In genomic region chr14:99280852-99281251, GRCh38 we compare ENCODE assay signal across 15 cellular contexts. TPM values are rescaled to one million over a fixed set of nuclear protein-coding genes. Genes with fewer than 3 reads are reported as not detected.
A peak's percentile ranks its signal among the peaks of the same experiment; 100 is the strongest.
DNase-seq lines count a peak whose midpoint lies in the region; ATAC-seq lines count a peak whose summit lies in the region.
"Had no signal": no experiment of that assay in that cellular context is flagged by ENCODE, and none has a peak within 500 bp of the region (broad histone marks: within the 10 kb centered on the region; RNA-seq: fewer than 3 reads in every experiment).

No MANE protein-coding gene starts in this region.

- peak; percentile 42 for ATAC-seq in stimulated activated naive CD8-positive, alpha-beta T cell treated with anti-CD3 and anti-CD28 coated beads, Interleukin-15, amount 100 ng/mL, for 72 hours
- no peak for ATAC-seq in stimulated activated naive CD8-positive, alpha-beta T cell treated with anti-CD3 and anti-CD28 coated beads, Interleukin-15, Interleukin-2, amounts not matched to agents 100 U/mL and 50 U/mL, for 24 hours
- peak; percentile 69 for ATAC-seq in naive thymus-derived CD4-positive, alpha-beta T cell
- no peak for ATAC-seq in GM18870 (IDR thresholded peaks at IDR 0.05; ENCODE audit: unreplicated experiment)
- no peak for ATAC-seq in stimulated activated naive B cell treated with anti-CD40 and anti-IgM and Interleukin-4, amounts not matched to agents 10 μg/mL and 1 μg/mL and 100 μg/mL, for 72 hours (replicated peaks)

- POLR2A ChIA-PET in naive thymus-derived CD4-positive, alpha-beta T cell (lab: Charles Lee): no interaction called here

- peaks cover 39% of the 10 kb centered on the region for H3K4me1 Mint-ChIP-seq in stimulated activated naive CD8-positive, alpha-beta T cell treated with anti-CD3 and anti-CD28 coated beads, Interleukin-15, amount 100 ng/mL, for 72 hours
- H3K4me1 Mint-ChIP-seq in activated T-helper 1 cell treated with anti-CD3 and anti-CD28 coated beads, Interleukin-12 subunit alpha, Interleukin-12 subunit beta, Interleukin-2, Interleukin-4 antibody, amounts not matched to agents 30 ng/mL and 10 ng/mL and 1 ng/mL, durations not matched to agents 14 hours and 24 hours and 36 hours (ENCODE audit: low read depth): peaks cover 25% of the 10 kb centered on the region
- peaks cover 24 to 46% (median 31%) of the 10 kb centered on the region in 7 donors for H3K4me1 Mint-ChIP-seq in naive thymus-derived CD4-positive, alpha-beta T cell
- H3K4me1 Mint-ChIP-seq in stimulated activated naive B cell treated with anti-CD40 and anti-IgM and Interleukin-4, amounts not matched to agents 10 μg/mL and 1 μg/mL and 100 μg/mL, for 72 hours: no peaks in the 10 kb centered on the region

- H3K4me1 ChIP-seq in naive thymus-derived CD4-positive, alpha-beta T cell (ENCODE audit: control insufficient read depth in 2 of 2, insufficient read depth in 2 of 2, low read length in 2 of 2): peaks cover 14 to 15% of the 10 kb centered on the region in 2 donors

- H3K27me3 Mint-ChIP-seq in stimulated activated naive CD8-positive, alpha-beta T cell treated with anti-CD3 and anti-CD28 coated beads, Interleukin-15, amount 100 ng/mL, for 72 hours: peaks cover 16% of the 10 kb centered on the region
- H3K27me3 Mint-ChIP-seq in activated T-helper 1 cell treated with anti-CD3 and anti-CD28 coated beads, Interleukin-12 subunit alpha, Interleukin-12 subunit beta, Interleukin-2, Interleukin-4 antibody, amounts not matched to agents 30 ng/mL and 10 ng/mL and 1 ng/mL, durations not matched to agents 14 hours and 24 hours and 36 hours (ENCODE audit: insufficient read depth): peaks cover 21% of the 10 kb centered on the region
- H3K27me3 Mint-ChIP-seq in naive thymus-derived CD4-positive, alpha-beta T cell: peaks cover 0 to 31% (median 6%) of the 10 kb centered on the region in 5 donors
- peaks cover 38 to 52% of the 10 kb centered on the region in 2 donors for H3K27me3 Mint-ChIP-seq in stimulated activated naive B cell treated with anti-CD40 and anti-IgM and Interleukin-4, amounts not matched to agents 10 μg/mL and 1 μg/mL and 100 μg/mL, for 72 hours

- no peak for DNase-seq in stimulated activated naive CD8-positive, alpha-beta T cell treated with anti-CD3 and anti-CD28 coated beads, Interleukin-15, amount 100 ng/mL, for 72 hours
- DNase-seq in stimulated activated naive CD8-positive, alpha-beta T cell treated with anti-CD3 and anti-CD28 coated beads, Interleukin-15, Interleukin-2, amounts not matched to agents 100 U/mL and 50 U/mL, for 24 hours: no peak
- DNase-seq in activated T-helper 1 cell treated with anti-CD3 and anti-CD28 coated beads, Interleukin-12 subunit alpha, Interleukin-12 subunit beta, Interleukin-2, Interleukin-4 antibody, amounts not matched to agents 30 ng/mL and 10 ng/mL and 1 ng/mL, durations not matched to agents 14 hours and 24 hours and 36 hours (ENCODE audit: low spot score): no peak
- peak in 4 of 9 donors; percentile 19 to 36 (median 28) for DNase-seq in naive thymus-derived CD4-positive, alpha-beta T cell
- DNase-seq in A172 (ENCODE audit: low spot score): no peak
- no peak for DNase-seq in stimulated activated naive B cell treated with anti-CD40 and anti-IgM and Interleukin-4, amounts not matched to agents 10 μg/mL and 1 μg/mL and 100 μg/mL, for 72 hours
- DNase-seq: Calu3, H9, IMR-90, Karpas-422, MM.1S, NCI-H1092 treated with DMSO at 0.1 percent for 48 hours, NCI-H1694, NCI-H510A treated with DMSO at 0.1 percent for 48 hours had no signal

- H3K36me3 ChIP-seq in naive thymus-derived CD4-positive, alpha-beta T cell (ENCODE audit: control insufficient read depth in 2 of 3, insufficient read depth in 3 of 3, low read length in 3 of 3): no peaks in the 10 kb centered on the region

- H3K27ac Mint-ChIP-seq in stimulated activated naive CD8-positive, alpha-beta T cell treated with anti-CD3 and anti-CD28 coated beads, Interleukin-15, amount 100 ng/mL, for 72 hours: no peak overlapping the region
- H3K27ac Mint-ChIP-seq in activated T-helper 1 cell treated with anti-CD3 and anti-CD28 coated beads, Interleukin-12 subunit alpha, Interleukin-12 subunit beta, Interleukin-2, Interleukin-4 antibody, amounts not matched to agents 30 ng/mL and 10 ng/mL and 1 ng/mL, durations not matched to agents 14 hours and 24 hours and 36 hours: peak overlapping the region; percentile 56
- H3K27ac Mint-ChIP-seq in naive thymus-derived CD4-positive, alpha-beta T cell: peak overlapping the region in 1 of 9 donors; percentile 57
- no peak overlapping the region for H3K27ac Mint-ChIP-seq in stimulated activated naive B cell treated with anti-CD40 and anti-IgM and Interleukin-4, amounts not matched to agents 10 μg/mL and 1 μg/mL and 100 μg/mL, for 72 hours
- H3K27ac Mint-ChIP-seq: H9 had no signal

- no peaks in the 10 kb centered on the region for H3K36me3 Mint-ChIP-seq in activated T-helper 1 cell treated with anti-CD3 and anti-CD28 coated beads, Interleukin-12 subunit alpha, Interleukin-12 subunit beta, Interleukin-2, Interleukin-4 antibody, amounts not matched to agents 30 ng/mL and 10 ng/mL and 1 ng/mL, durations not matched to agents 14 hours and 24 hours and 36 hours (ENCODE audit: low read depth)
- no peaks in the 10 kb centered on the region for H3K36me3 Mint-ChIP-seq in naive thymus-derived CD4-positive, alpha-beta T cell
- no peaks in the 10 kb centered on the region for H3K36me3 Mint-ChIP-seq in stimulated activated naive B cell treated with anti-CD40 and anti-IgM and Interleukin-4, amounts not matched to agents 10 μg/mL and 1 μg/mL and 100 μg/mL, for 72 hours

- H3K4me3 ChIP-seq in naive thymus-derived CD4-positive, alpha-beta T cell (ENCODE audit: low read length): no peak overlapping the region

- H3K27me3 ChIP-seq in naive thymus-derived CD4-positive, alpha-beta T cell (ENCODE audit: control insufficient read depth in 2 of 2, insufficient read depth in 2 of 2, low read length in 2 of 2): no peaks in the 10 kb centered on the region

- intact Hi-C loops in activated T-helper 1 cell treated with anti-CD3 and anti-CD28 coated beads, Interleukin-12 subunit alpha, Interleukin-12 subunit beta, Interleukin-2, Interleukin-4 antibody, amounts not matched to agents 30 ng/mL and 10 ng/mL and 1 ng/mL, durations not matched to agents 14 hours and 24 hours and 36 hours (cut with micrococcal nuclease): no loop called here
- intact Hi-C loops in naive thymus-derived CD4-positive, alpha-beta T cell (cut with micrococcal nuclease): no loop called here

- CTCF ChIA-PET in naive thymus-derived CD4-positive, alpha-beta T cell (lab: Charles Lee): no interaction called here

- no peak overlapping the region for H3K4me3 Mint-ChIP-seq in stimulated activated naive CD8-positive, alpha-beta T cell treated with anti-CD3 and anti-CD28 coated beads, Interleukin-15, amount 100 ng/mL, for 72 hours
- H3K4me3 Mint-ChIP-seq in activated T-helper 1 cell treated with anti-CD3 and anti-CD28 coated beads, Interleukin-12 subunit alpha, Interleukin-12 subunit beta, Interleukin-2, Interleukin-4 antibody, amounts not matched to agents 30 ng/mL and 10 ng/mL and 1 ng/mL, durations not matched to agents 14 hours and 24 hours and 36 hours: no peak overlapping the region
- H3K4me3 Mint-ChIP-seq in naive thymus-derived CD4-positive, alpha-beta T cell: peak overlapping the region in 3 of 10 donors; percentile 3 to 62 (median 40)
- H3K4me3 Mint-ChIP-seq in stimulated activated naive B cell treated with anti-CD40 and anti-IgM and Interleukin-4, amounts not matched to agents 10 μg/mL and 1 μg/mL and 100 μg/mL, for 72 hours: no peak overlapping the region
- H3K4me3 Mint-ChIP-seq: H9 had no signal

- H3K9me3 ChIP-seq in naive thymus-derived CD4-positive, alpha-beta T cell (ENCODE audit: control insufficient read depth in 2 of 3, low read length in 3 of 3): no peaks in the 10 kb centered on the region

- no peaks in the 10 kb centered on the region for H3K9me3 Mint-ChIP-seq in stimulated activated naive CD8-positive, alpha-beta T cell treated with anti-CD3 and anti-CD28 coated beads, Interleukin-15, amount 100 ng/mL, for 72 hours
- H3K9me3 Mint-ChIP-seq in activated T-helper 1 cell treated with anti-CD3 and anti-CD28 coated beads, Interleukin-12 subunit alpha, Interleukin-12 subunit beta, Interleukin-2, Interleukin-4 antibody, amounts not matched to agents 30 ng/mL and 10 ng/mL and 1 ng/mL, durations not matched to agents 14 hours and 24 hours and 36 hours: no peaks in the 10 kb centered on the region
- H3K9me3 Mint-ChIP-seq in naive thymus-derived CD4-positive, alpha-beta T cell: no peaks in the 10 kb centered on the region
- no peaks in the 10 kb centered on the region for H3K9me3 Mint-ChIP-seq in stimulated activated naive B cell treated with anti-CD40 and anti-IgM and Interleukin-4, amounts not matched to agents 10 μg/mL and 1 μg/mL and 100 μg/mL, for 72 hours
- H3K9me3 Mint-ChIP-seq: H9 had no signal

- H3K27ac ChIP-seq in naive thymus-derived CD4-positive, alpha-beta T cell (ENCODE audit: low read depth, low read length): no peak overlapping the region

RNA-seq across cellular contexts. Expression of gene BCL11B, which starts 8.9 kb away (rescaled TPM):
- 43.5 and 45.4 TPM in 2 replicates for total RNA-seq in activated T-helper 1 cell treated with anti-CD3 and anti-CD28 coated beads, Interleukin-12 subunit alpha, Interleukin-12 subunit beta, Interleukin-2, Interleukin-4 antibody, amounts not matched to agents 30 ng/mL and 10 ng/mL and 1 ng/mL, durations not matched to agents 14 hours and 24 hours and 36 hours
- 100 to 1,000 TPM in 4 of 5 experiments, 10 to 100 TPM in 1; 96.3 to 269 (median 223) TPM for total RNA-seq in naive thymus-derived CD4-positive, alpha-beta T cell
- polyA plus RNA-seq in naive thymus-derived CD4-positive, alpha-beta T cell: 10 to 100 TPM; 10.9 to 11.6 TPM
- total RNA-seq in A172 (2014; rRNA removed; shearing (Covaris generic)): 0.02 TPM in 2 replicates
- polyA plus RNA-seq: IMR-90 had no signal

Comparison
In these comparisons a context has a peak if more than half of its experiments do, and no peak if none do; other contexts are left out.
1. ATAC-seq: peak in stimulated activated naive CD8-positive, alpha-beta T cell treated with anti-CD3 and anti-CD28 coated beads, Interleukin-15, amount 100 ng/mL, for 72 hours (single experiment) and naive thymus-derived CD4-positive, alpha-beta T cell (single experiment); none in stimulated activated naive CD8-positive, alpha-beta T cell treated with anti-CD3 and anti-CD28 coated beads, Interleukin-15, Interleukin-2, amounts not matched to agents 100 U/mL and 50 U/mL, for 24 hours (single experiment), GM18870 (single experiment) and stimulated activated naive B cell treated with anti-CD40 and anti-IgM and Interleukin-4, amounts not matched to agents 10 μg/mL and 1 μg/mL and 100 μg/mL, for 72 hours (0 of 2).
2. RNA of gene BCL11B, which starts 8.9 kb away (total RNA-seq): 96.3 to 269 TPM in naive thymus-derived CD4-positive, alpha-beta T cell and 43.5 to 45.4 TPM in activated T-helper 1 cell treated with anti-CD3 and anti-CD28 coated beads, Interleukin-12 subunit alpha, Interleukin-12 subunit beta, Interleukin-2, Interleukin-4 antibody, amounts not matched to agents 30 ng/mL and 10 ng/mL and 1 ng/mL, durations not matched to agents 14 hours and 24 hours and 36 hours; 0.02 TPM in A172; every median in the first group is over 10 times any median in the second.